In genomic region chr4:39971271-39971640, GRCh38 we compare ENCODE assay signal across 8 cellular contexts. TPM values are rescaled to one million over a fixed set of nuclear protein-coding genes. Genes with fewer than 3 reads are reported as not detected.
A peak's percentile ranks its signal among the peaks of the same experiment; 100 is the strongest.
DNase-seq lines count a peak whose midpoint lies in the region; ATAC-seq and TF ChIP-seq lines count a peak whose summit lies in the region.
"Not testable (repeated sequence)": the region's sequence is repeated elsewhere in the genome, so short reads cannot be mapped to it uniquely, and the experiment has no call there.

No MANE protein-coding gene starts in this region.

- 79 to 94% methylated on average over 8 of the region's 8 CpGs for WGBS in upper lobe of left lung, 2 donors

- not testable (repeated sequence) for H3K27me3 Mint-ChIP-seq in T-cell; activated T-helper 17 cell treated with anti-CD3 and anti-CD28 coated beads, Interleukin-2, amount 50 U/mL, for 72 hours; effector memory CD8-positive, alpha-beta T cell; osteocyte (ENCODE audit: unreplicated experiment)

- H3K36me3 Mint-ChIP-seq in T-cell = peaks cover 28% of the 10 kb centered on the region
- H3K36me3 Mint-ChIP-seq in activated T-helper 17 cell treated with anti-CD3 and anti-CD28 coated beads, Interleukin-2, amount 50 U/mL, for 72 hours (ENCODE audit: low read depth) = peaks cover 78% of the 10 kb centered on the region
- H3K36me3 Mint-ChIP-seq in effector memory CD8-positive, alpha-beta T cell (ENCODE audit: insufficient read depth) = peaks cover 46% of the 10 kb centered on the region
- peaks cover 26% of the 10 kb centered on the region for H3K36me3 Mint-ChIP-seq in osteocyte (ENCODE audit: unreplicated experiment)

- peak overlapping the region in 4 of 11 experiments; percentile 6 to 53 (median 24); a peak in 3 of 22 replicates for H3K9ac ChIP-seq in BLaER1 treated with 17β-estradiol and CSF1 and Interleukin-3, amounts not matched to agents 10 nM and 100 nM

- peaks cover 97 to 100% (median 100%) of the 10 kb centered on the region in 11 experiments for H4K20me1 ChIP-seq in BLaER1 treated with 17β-estradiol and CSF1 and Interleukin-3, amounts not matched to agents 10 nM and 100 nM

- H3K4me3 ChIP-seq in BLaER1 treated with 17β-estradiol and CSF1 and Interleukin-3, amounts not matched to agents 10 nM and 100 nM; HEK293 (ENCODE audit: low read depth, low read length); upper lobe of left lung: not testable (repeated sequence)

- H3K4me2 ChIP-seq in BLaER1 treated with 17β-estradiol and CSF1 and Interleukin-3, amounts not matched to agents 10 nM and 100 nM = peak overlapping the region; percentile 46 to 73 (median 63)

- H3K4me1 ChIP-seq in BLaER1 treated with 17β-estradiol and CSF1 and Interleukin-3, amounts not matched to agents 10 nM and 100 nM = peaks cover 28 to 55% (median 37%) of the 10 kb centered on the region in 10 experiments
- H3K4me1 ChIP-seq in HEK293 (ENCODE audit: control insufficient read depth, insufficient read depth, low read length) = not testable (repeated sequence)
- H3K4me1 ChIP-seq in upper lobe of left lung = peaks cover 26 to 61% (median 42%) of the 10 kb centered on the region in 4 donors

- TF ChIP-seq EP300 in upper lobe of left lung (IDR thresholded peaks at IDR 0.05) = not testable (repeated sequence)

- not testable (repeated sequence) for H3K9me3 Mint-ChIP-seq in T-cell; activated T-helper 17 cell treated with anti-CD3 and anti-CD28 coated beads, Interleukin-2, amount 50 U/mL, for 72 hours; effector memory CD8-positive, alpha-beta T cell; osteocyte (ENCODE audit: unreplicated experiment)

- TF ChIP-seq CTCF in HEK293 (tag by site-specific recombination; IDR thresholded peaks at IDR 0.05); osteocyte (IDR thresholded peaks at IDR 0.05); upper lobe of left lung (IDR thresholded peaks at IDR 0.05): not testable (repeated sequence)

- CTCF ChIA-PET in HEK293 (lab: Yijun Ruan, JAX) (interaction anchor here (0.6 to 0.7 kb wide), 3 partner anchors 99 to 518 kb away, joined by 3 to 5 read pairs (median 3); no protein-coding TSS in a partner anchor), T-cell (lab: Charles Lee) (interaction anchor here (0.5 to 0.8 kb wide), 2 partner anchors 18 to 83 kb away, joined by 3 to 5 read pairs; no protein-coding TSS in a partner anchor)

- not testable (repeated sequence) for H3K9me3 ChIP-seq in BLaER1 treated with 17β-estradiol and CSF1 and Interleukin-3, amounts not matched to agents 10 nM and 100 nM (replicated peaks in 1 of 11); HEK293 (ENCODE audit: control insufficient read depth, insufficient read depth, low read depth, low read length); upper lobe of left lung

- POLR2A ChIA-PET in HEK293 (lab: Yijun Ruan, JAX) (interaction anchor here (0.7 to 2.7 kb wide), 2 partner anchors 16 to 273 kb away, joined by 3 to 8 read pairs; partner anchors contain the start of gene UBE2K), T-cell (lab: Charles Lee) (interaction anchor here in 1 of 2 donors (0.7 kb wide), 1 partner anchor 678 kb away, joined by 12 read pairs; no protein-coding TSS in a partner anchor)

- peaks cover 56 to 70% (median 65%) of the 10 kb centered on the region in 3 donors for H3K4me1 Mint-ChIP-seq in T-cell
- peaks cover 25% of the 10 kb centered on the region for H3K4me1 Mint-ChIP-seq in activated T-helper 17 cell treated with anti-CD3 and anti-CD28 coated beads, Interleukin-2, amount 50 U/mL, for 72 hours
- H3K4me1 Mint-ChIP-seq in effector memory CD8-positive, alpha-beta T cell (ENCODE audit: low read depth in 2 of 2) = peaks cover 32 to 47% of the 10 kb centered on the region in 2 donors
- peaks cover 31% of the 10 kb centered on the region for H3K4me1 Mint-ChIP-seq in osteocyte (ENCODE audit: unreplicated experiment)

- peaks cover 67 to 100% (median 97%) of the 10 kb centered on the region in 11 experiments for H3K36me3 ChIP-seq in BLaER1 treated with 17β-estradiol and CSF1 and Interleukin-3, amounts not matched to agents 10 nM and 100 nM
- H3K36me3 ChIP-seq in HEK293 (ENCODE audit: control insufficient read depth in 2 of 2, insufficient read depth in 1 of 2, low read length in 2 of 2) (peaks cover 12 to 45% of the 10 kb centered on the region in 2 experiments; a peak in 2 of 3 replicates), upper lobe of left lung (peaks cover 6 to 35% (median 9%) of the 10 kb centered on the region in 4 donors)

- not testable (repeated sequence) for H3K27ac Mint-ChIP-seq in T-cell
- H3K27ac Mint-ChIP-seq in activated T-helper 17 cell treated with anti-CD3 and anti-CD28 coated beads, Interleukin-2, amount 50 U/mL, for 72 hours = peak overlapping the region; percentile 78
- peak overlapping the region; percentile 54 to 89 for H3K27ac Mint-ChIP-seq in effector memory CD8-positive, alpha-beta T cell
- peak overlapping the region; percentile 62 for H3K27ac Mint-ChIP-seq in osteocyte (ENCODE audit: unreplicated experiment)

- peak overlapping the region in 2 of 3 donors; percentile 9 to 63 for H3K4me3 Mint-ChIP-seq in T-cell
- H3K4me3 Mint-ChIP-seq in activated T-helper 17 cell treated with anti-CD3 and anti-CD28 coated beads, Interleukin-2, amount 50 U/mL, for 72 hours = peak overlapping the region; percentile 52
- peak overlapping the region; percentile 54 to 63 for H3K4me3 Mint-ChIP-seq in effector memory CD8-positive, alpha-beta T cell
- not testable (repeated sequence) for H3K4me3 Mint-ChIP-seq in osteocyte (ENCODE audit: unreplicated experiment)

- DNase-seq in T-cell; effector memory CD8-positive, alpha-beta T cell; osteocyte (ENCODE audit: extremely low spot score, unreplicated experiment); upper lobe of left lung: not testable (repeated sequence)
- peak; percentile 47 for DNase-seq in mesenteric fat pad (ENCODE audit: low spot score)

- ATAC-seq in T-cell (replicated peaks in 1 of 4); activated T-helper 17 cell treated with anti-CD3 and anti-CD28 coated beads, Interleukin-2, amount 50 U/mL, for 72 hours (replicated peaks); effector memory CD8-positive, alpha-beta T cell (replicated peaks); upper lobe of left lung (ENCODE audit: low FRiP score in 2 of 2): not testable (repeated sequence)

- not testable (repeated sequence) for TF ChIP-seq POLR2A in upper lobe of left lung (IDR thresholded peaks at IDR 0.05)

- H3K27ac ChIP-seq in BLaER1 treated with 17β-estradiol and CSF1 and Interleukin-3, amounts not matched to agents 10 nM and 100 nM = peak overlapping the region in 4 of 11 experiments; percentile 3 to 53 (median 12); a peak in 2 of 22 replicates
- H3K27ac ChIP-seq in HEK293 (ENCODE audit: extremely low read depth, low read depth, low read length) = not testable (repeated sequence)
- H3K27ac ChIP-seq in upper lobe of left lung = peak overlapping the region; percentile 62 to 74 (median 72)

- H3K27me3 ChIP-seq in BLaER1 treated with 17β-estradiol and CSF1 and Interleukin-3, amounts not matched to agents 10 nM and 100 nM; upper lobe of left lung: not testable (repeated sequence)

TF ChIP-seq in HEK293, 187 proteins besides CTCF, POLR2A, EP300 and RAD21:
- peak; percentile 40; the same call in 1 of the 2 replicates for TF ChIP-seq ZNF394 (tag by site-specific recombination; IDR thresholded peaks at IDR 0.05; ENCODE audit: borderline replicate concordance)
- 0 out of 2 replicates have a peak, but pooled peaks have one; percentile 2 for TF ChIP-seq ZNF654 (tag by site-specific recombination; IDR thresholded peaks at IDR 0.05; ENCODE audit: low read depth)

RNA-seq across cellular contexts. Expression of gene PDS5A, which starts 6.5 kb away (rescaled TPM):
- 100 to 1,000 TPM in 2 of 5 donors, 10 to 100 TPM in 3; 73.5 to 113 (median 88.5) TPM for total RNA-seq in T-cell
- 100 to 1,000 TPM in 1 of 2 donors, 10 to 100 TPM in 1; 78.8 to 113 TPM for total RNA-seq in activated T-helper 17 cell treated with anti-CD3 and anti-CD28 coated beads, Interleukin-2, amount 50 U/mL, for 72 hours
- 69.8 TPM for total RNA-seq in mesenteric fat pad
- total RNA-seq in osteocyte = 72.8 and 74.6 TPM in 2 replicates
- total RNA-seq in upper lobe of left lung = 100 to 1,000 TPM in 1 of 6 donors, 10 to 100 TPM in 5; 40.3 to 112 (median 69.6) TPM
